Comparison of ENCODE assay signal across 8 cellular contexts in genomic region chr5:159210306-159210722, GRCh38. TPM values are rescaled to one million over a fixed set of nuclear protein-coding genes. Genes with fewer than 3 reads are reported as not detected.
DNase-seq lines count a peak whose midpoint lies in the region; ATAC-seq and TF ChIP-seq lines count a peak whose summit lies in the region.

No MANE protein-coding gene starts in this region.

- DNase-seq in A673 (ENCODE audit: low spot score), result peak; percentile 7
- no peak for DNase-seq in H9
- no peak for DNase-seq in T-helper 17 cell
- DNase-seq in NCI-H510A treated with DMSO at 0.1 percent for 48 hours (lab: John Stamatoyannopoulos, UW), result no peak
- no peak for DNase-seq in stimulated activated CD4-positive, alpha-beta T cell treated with anti-CD3 and anti-CD28 coated beads, Interleukin-12 subunit alpha, Interleukin-12 subunit beta, amount 100 ng/mL, for 4 hours
- DNase-seq in cerebellar nuclear complex (lab: John Stamatoyannopoulos, UW), result no peak
- DNase-seq in activated effector memory CD4-positive, alpha-beta T cell treated with anti-CD3 and anti-CD28 coated beads, Interleukin-2, amount 50 U/mL, for 16 hours, result no peak

- no peak overlapping the region for H2BK5ac ChIP-seq in H9 (ENCODE audit: insufficient read length, low read length)

- H4K91ac ChIP-seq in H9 (ENCODE audit: insufficient read length, low read depth, low read length), result no peak overlapping the region

- peaks cover 0 to 2% (median 0%) of the 10 kb centered on the region in 3 experiments; a peak in 1 of 7 replicates for H3K36me3 Mint-ChIP-seq in H9 (ENCODE audit: insufficient read depth in 1 of 3, low read depth in 3 of 3)
- peaks cover 11% of the 10 kb centered on the region for H3K36me3 Mint-ChIP-seq in T-helper 17 cell (ENCODE audit: low read depth)

- intact Hi-C loops in A673 (cut with micrococcal nuclease; ENCODE audit: unreplicated experiment), result no loop called here

- peaks cover 35 to 42% of the 10 kb centered on the region in 2 experiments for H3K4me1 Mint-ChIP-seq in H9
- peaks cover 41% of the 10 kb centered on the region for H3K4me1 Mint-ChIP-seq in T-helper 17 cell

- no peak overlapping the region for H3K56ac ChIP-seq in H9 (ENCODE audit: insufficient read length, low read depth, low read length)

- H3K36me3 ChIP-seq in A673 (ENCODE audit: insufficient read depth, low read length, poor library complexity, severe bottlenecking) (no peaks in the 10 kb centered on the region), iPS-20b (ENCODE audit: insufficient read depth, low read depth, low read length) (no peaks in the 10 kb centered on the region)

- TF ChIP-seq CTCF in A673 (conservative IDR thresholded peaks at IDR 0.05; ENCODE audit: low read depth, low read length), result no peak
- TF ChIP-seq CTCF in H9 (conservative IDR thresholded peaks at IDR 0.05), result no peak

- H3K27ac ChIP-seq in A673 (ENCODE audit: low read depth, low read length, poor library complexity, severe bottlenecking), result peak overlapping the region; percentile 96
- H3K27ac ChIP-seq in H9 (ENCODE audit: insufficient read length, low read depth, low read length), result no peak overlapping the region
- no peak overlapping the region for H3K27ac ChIP-seq in iPS-20b (ENCODE audit: low read length)

- H3K79me1 ChIP-seq in H9 (ENCODE audit: insufficient read depth, low read depth, low read length, poor library complexity, severe bottlenecking), result no peaks in the 10 kb centered on the region

- no peak for ATAC-seq in T-helper 17 cell

- no peak overlapping the region for H3T11ph ChIP-seq in H9 (ENCODE audit: low read length)

- no peak overlapping the region for H3K23ac ChIP-seq in H9 (ENCODE audit: insufficient read length, low read depth, low read length)

- H3K4me3 Mint-ChIP-seq in H9, result peak overlapping the region; percentile 86 to 90
- peak overlapping the region; percentile 100 for H3K4me3 Mint-ChIP-seq in T-helper 17 cell

- no peaks in the 10 kb centered on the region for H3K27me3 ChIP-seq in A673 (replicated peaks; ENCODE audit: insufficient read depth, low read depth, low read length, poor library complexity)
- H3K27me3 ChIP-seq in H9 (ENCODE audit: insufficient read depth, low read length), result peaks cover 4% of the 10 kb centered on the region; the same call in 1 of the 2 replicates
- H3K27me3 ChIP-seq in iPS-20b (ENCODE audit: insufficient read depth, low read length), result peaks cover 12% of the 10 kb centered on the region

- H3K9me3 ChIP-seq in A673 (ENCODE audit: low read depth, low read length, poor library complexity, severe bottlenecking), result no peaks in the 10 kb centered on the region
- no peaks in the 10 kb centered on the region for H3K9me3 ChIP-seq in H9 (ENCODE audit: control insufficient read depth, low read depth, low read length)
- H3K9me3 ChIP-seq in T-helper 17 cell (ENCODE audit: control insufficient read depth, low read length, poor library complexity, severe bottlenecking), result no peaks in the 10 kb centered on the region
- H3K9me3 ChIP-seq in iPS-20b (ENCODE audit: insufficient read depth, low read depth, low read length), result no peaks in the 10 kb centered on the region

- H3K27ac Mint-ChIP-seq in H9 (no peak overlapping the region), T-helper 17 cell (peak overlapping the region; percentile 56)

- H3K4me1 ChIP-seq in A673 (ENCODE audit: insufficient read depth, low read length, poor library complexity, severe bottlenecking) (peaks cover 53% of the 10 kb centered on the region), H9 (ENCODE audit: insufficient read depth, low read length) (peaks cover 7% of the 10 kb centered on the region; the same call in 1 of the 2 replicates), iPS-20b (ENCODE audit: insufficient read depth, low read length) (peaks cover 16% of the 10 kb centered on the region; the same call in 1 of the 2 replicates)

- H3K14ac ChIP-seq in H9 (ENCODE audit: insufficient read depth, low read length), result no peak overlapping the region

- no TSS peak for BruUV-seq in A673 (replicated peaks; lab: Mats Ljungman, UMichigan)

- no peak overlapping the region for H3K4ac ChIP-seq in H9 (ENCODE audit: low read depth, low read length)

- 0 out of 5 replicates have a peak, but pooled peaks cover 0 to 2% of the 10 kb centered on the region in 2 experiments for H3K9me3 Mint-ChIP-seq in H9

- H2AK5ac ChIP-seq in H9 (ENCODE audit: insufficient read length, low read length), result no peak overlapping the region

- peaks cover 9% of the 10 kb centered on the region; the same call in 1 of the 2 replicates for H3K79me2 ChIP-seq in H9 (ENCODE audit: insufficient read depth, low read length)

- H3K27me3 Mint-ChIP-seq in H9 (ENCODE audit: low read depth) (peaks cover 23% of the 10 kb centered on the region), T-helper 17 cell (peaks cover 6% of the 10 kb centered on the region)

- WGBS in H9 (ENCODE audit: extremely low coverage, insufficient read length, low lambda C conversion rate), result no CpG with 5 or more reads among the region's 4 CpGs

- H3K4me3 ChIP-seq in A673 (ENCODE audit: low read depth, low read length, poor library complexity, severe bottlenecking) (peak overlapping the region; percentile 75), iPS-20b (ENCODE audit: low read length) (peak overlapping the region; percentile 86)

- H4K5ac ChIP-seq in H9 (ENCODE audit: insufficient read length, low read depth, low read length), result no peak overlapping the region

- peak overlapping the region; percentile 78 for H3K4me2 ChIP-seq in H9 (ENCODE audit: insufficient read depth, insufficient read length, low read length)

- no peak overlapping the region for H2AFZ ChIP-seq in H9 (ENCODE audit: low read length)

- H4K8ac ChIP-seq in H9 (replicated peaks; ENCODE audit: insufficient read length, low read depth, low read length), result no peak overlapping the region

- H3K18ac ChIP-seq in H9 (ENCODE audit: insufficient read length, low read depth, low read length), result no peak overlapping the region

- H3K23me2 ChIP-seq in H9 (ENCODE audit: insufficient read length, low read depth, low read length, poor library complexity, severe bottlenecking), result peaks cover 16% of the 10 kb centered on the region

- CTCF ChIA-PET in A673 (lab: Charles Lee), result no interaction called here

- POLR2A ChIA-PET in A673 (lab: Charles Lee; ENCODE audit: low non-redundant PET), result no interaction called here

- no peaks in the 10 kb centered on the region for H4K20me1 ChIP-seq in H9 (ENCODE audit: control insufficient read depth, insufficient read depth, insufficient read length)

- no peak overlapping the region for H2BK120ac ChIP-seq in H9 (ENCODE audit: low read depth, low read length, poor library complexity, severe bottlenecking)

- H2BK15ac ChIP-seq in H9 (ENCODE audit: low read depth, low read length), result no peak overlapping the region

- no peak overlapping the region for H2BK12ac ChIP-seq in H9 (ENCODE audit: insufficient read length, low read depth, low read length)

- no peak overlapping the region for H3K9ac ChIP-seq in H9 (ENCODE audit: extremely low read depth, insufficient read length, low read length)
- H3K9ac ChIP-seq in iPS-20b (ENCODE audit: low read depth, low read length), result peak overlapping the region; percentile 85; the same call in 1 of the 2 replicates

- no peak overlapping the region for H2BK20ac ChIP-seq in H9 (ENCODE audit: low read depth, low read length, poor library complexity, severe bottlenecking)

RNA-seq across cellular contexts. Expression of gene RNF145, which starts 1.0 kb away (rescaled TPM):
- total RNA-seq in A673 (2021), result 103 and 132 TPM in 2 replicates
- 59.1 and 61.4 TPM in 2 replicates for total RNA-seq in H9 (2021)
- 10 to 100 TPM; 61.1 to 70.5 TPM for total RNA-seq in T-helper 17 cell

RNA-seq across cellular contexts. Expression of gene UBLCP1, which starts 52.8 kb away (rescaled TPM):
- total RNA-seq in A673 (2021), result 23.5 and 23.8 TPM in 2 replicates
- total RNA-seq in H9 (2021), result 37.9 and 39.0 TPM in 2 replicates
- 10 to 100 TPM; 19.0 to 20.8 TPM for total RNA-seq in T-helper 17 cell
